ENCODE assay signal across 13 cellular contexts in genomic region chr11:1834132-1834610, GRCh38. TPM values are rescaled to one million over a fixed set of nuclear protein-coding genes. Genes with fewer than 3 reads are reported as not detected.
DNase-seq lines count a peak whose midpoint lies in the region; ATAC-seq and TF ChIP-seq lines count a peak whose summit lies in the region.
"Had no signal": no experiment of that assay in that cellular context is flagged by ENCODE, and none has a peak within 500 bp of the region (broad histone marks: within the 10 kb centered on the region; RNA-seq: fewer than 3 reads in every experiment).

No MANE protein-coding gene starts in this region.

- no peak for DNase-seq in Panc1 (ENCODE audit: low read depth, low spot score)
- DNase-seq in kidney tubule cell (ENCODE audit: low spot score) = peak; percentile 85
- DNase-seq in type B pancreatic cell (ENCODE audit: extremely low spot score, unreplicated experiment) = no peak
- no peak for DNase-seq in H4 (ENCODE audit: low spot score)
- DNase-seq in activated CD4-positive, alpha-beta T cell treated with anti-CD3 and anti-CD28 coated beads, Interleukin-2, amount 50 U/mL, for 48 hours = no peak
- DNase-seq in stimulated activated naive CD4-positive, alpha-beta T cell (lab: John Stamatoyannopoulos, UW) = no peak
- DNase-seq: activated CD4-positive, alpha-beta memory T cell treated with anti-CD3 and anti-CD28 coated beads, Interleukin-2, amount 10 ng/mL, durations not matched to agents 7 days and 5 days; DMS 273 treated with DMSO at 0.1 percent for 48 hours; NCI-H1105 treated with DMSO at 0.1 percent for 48 hours had no signal

- BruUV-seq in Panc1 (replicated peaks; lab: Mats Ljungman, UMichigan) = no TSS peak

- H3K4me1 Mint-ChIP-seq in type B pancreatic cell (ENCODE audit: unreplicated experiment) = peaks cover 4% of the 10 kb centered on the region
- H3K4me1 Mint-ChIP-seq: stimulated activated effector memory CD8-positive, alpha-beta T cell treated with anti-CD3 and anti-CD28 coated beads, Interleukin-12 subunit alpha, Interleukin-12 subunit beta, amount 100 ng/mL, for 72 hours had no signal

- peak overlapping the region; percentile 70 for H3K4me3 Mint-ChIP-seq in type B pancreatic cell
- H3K4me3 Mint-ChIP-seq: activated CD4-positive, alpha-beta memory T cell treated with anti-CD3 and anti-CD28 coated beads, Interleukin-2, amount 10 ng/mL, durations not matched to agents 7 days and 5 days; activated naive CD8-positive, alpha-beta T cell; dendritic cell treated with granulocyte-macrophage colony-stimulating factor and Interleukin-4, amounts not matched to agents 40 ng/mL and 50 ng/mL, for 4 days; stimulated activated effector memory CD8-positive, alpha-beta T cell treated with anti-CD3 and anti-CD28 coated beads, Interleukin-12 subunit alpha, Interleukin-12 subunit beta, amount 100 ng/mL, for 72 hours had no signal

- H3K36me3 ChIP-seq in Panc1 (ENCODE audit: control insufficient read depth, insufficient read depth, low read length) = no peaks in the 10 kb centered on the region

- H3K9me3 ChIP-seq in Panc1 (ENCODE audit: control insufficient read depth, insufficient read depth, low read depth, low read length) = no peaks in the 10 kb centered on the region

- in situ Hi-C loops in Panc1 (cut with HindIII; ENCODE audit: low pct_unique_long_range_greater_than_20kb, low sequenced_read_pairs) = no loop called here

- intact Hi-C loops in Panc1 (cut with micrococcal nuclease; ENCODE audit: unreplicated experiment) = loop anchor here (5.0 kb wide), 1 partner anchor 72 kb away; the partner anchor contains the start of gene CTSD

- peaks cover 73% of the 10 kb centered on the region for H3K4me1 ChIP-seq in Panc1 (ENCODE audit: control insufficient read depth, insufficient read depth, low read length)

- H3K27me3 ChIP-seq in Panc1 (ENCODE audit: control insufficient read depth, insufficient read depth, low read length) = no peaks in the 10 kb centered on the region

- H3K27ac ChIP-seq in Panc1 (ENCODE audit: low read length) = peak overlapping the region; percentile 99

- H3K9me3 Mint-ChIP-seq in type B pancreatic cell = no peaks in the 10 kb centered on the region
- H3K9me3 Mint-ChIP-seq: activated CD4-positive, alpha-beta memory T cell treated with anti-CD3 and anti-CD28 coated beads, Interleukin-2, amount 10 ng/mL, durations not matched to agents 7 days and 5 days; dendritic cell treated with granulocyte-macrophage colony-stimulating factor and Interleukin-4, amounts not matched to agents 40 ng/mL and 50 ng/mL, for 4 days; stimulated activated effector memory CD8-positive, alpha-beta T cell treated with anti-CD3 and anti-CD28 coated beads, Interleukin-12 subunit alpha, Interleukin-12 subunit beta, amount 100 ng/mL, for 72 hours had no signal

- CTCF ChIA-PET in Panc1 (lab: Charles Lee) = interaction anchor here (0.7 to 7.7 kb wide), 8 partner anchors 8 to 181 kb away, joined by 3 to 168 read pairs (median 6); partner anchors contain the start of gene TNNT3

- no peaks in the 10 kb centered on the region for H3K36me3 Mint-ChIP-seq in type B pancreatic cell
- H3K36me3 Mint-ChIP-seq: activated naive CD8-positive, alpha-beta T cell; stimulated activated effector memory CD8-positive, alpha-beta T cell treated with anti-CD3 and anti-CD28 coated beads, Interleukin-12 subunit alpha, Interleukin-12 subunit beta, amount 100 ng/mL, for 72 hours had no signal

- TF ChIP-seq CTCF in Panc1 (IDR thresholded peaks at IDR 0.05) = no peak
- no peak for TF ChIP-seq CTCF in type B pancreatic cell (conservative IDR thresholded peaks at IDR 0.05)

- H3K4me3 ChIP-seq in Panc1 (ENCODE audit: low read depth in 2 of 2, low read length in 2 of 2) = no peak overlapping the region

- POLR2A ChIA-PET in Panc1 (lab: Charles Lee) = interaction anchor here (0.6 kb wide), 1 partner anchor 117 kb away, joined by 4 read pairs; no protein-coding TSS in a partner anchor

- H3K27me3 Mint-ChIP-seq in type B pancreatic cell = no peaks in the 10 kb centered on the region

- ATAC-seq in Panc1 = no peak
- ATAC-seq: stimulated activated effector memory CD8-positive, alpha-beta T cell treated with anti-CD3 and anti-CD28 coated beads, Interleukin-12 subunit alpha, Interleukin-12 subunit beta, amount 100 ng/mL, for 72 hours had no signal

- peak overlapping the region; percentile 99 for H3K27ac Mint-ChIP-seq in type B pancreatic cell
- H3K27ac Mint-ChIP-seq: activated CD4-positive, alpha-beta memory T cell treated with anti-CD3 and anti-CD28 coated beads, Interleukin-2, amount 10 ng/mL, durations not matched to agents 7 days and 5 days; activated naive CD8-positive, alpha-beta T cell; dendritic cell treated with granulocyte-macrophage colony-stimulating factor and Interleukin-4, amounts not matched to agents 40 ng/mL and 50 ng/mL, for 4 days; stimulated activated effector memory CD8-positive, alpha-beta T cell treated with anti-CD3 and anti-CD28 coated beads, Interleukin-12 subunit alpha, Interleukin-12 subunit beta, amount 100 ng/mL, for 72 hours had no signal

RNA-seq across cellular contexts. Expression of gene SYT8, which starts 0.6 kb away (rescaled TPM):
- total RNA-seq in Panc1 (2021; ENCODE audit: unreplicated experiment) (3.5 TPM), type B pancreatic cell (ENCODE audit: low replicate concordance) (4.5 and 7.9 TPM in 2 replicates)
- polyA plus RNA-seq in Panc1 (2012; ENCODE audit: insufficient read length) = 1.9 TPM
- total RNA-seq in H4 (2014; rRNA removed; shearing (Covaris generic)) = not detected in 2 replicates
- total RNA-seq: activated CD4-positive, alpha-beta memory T cell treated with anti-CD3 and anti-CD28 coated beads, Interleukin-2, amount 10 ng/mL, durations not matched to agents 7 days and 5 days; T-helper 1 cell treated with Interleukin-12 subunit alpha and Interleukin-12 subunit beta and Interleukin-4 antibody, amounts not matched to agents 30 ng/mL and 1 ng/mL, for 36 hours had no signal

RNA-seq across cellular contexts. Expression of gene TNNI2, which starts 4.6 kb away (rescaled TPM):
- total RNA-seq in Panc1 (2021; ENCODE audit: unreplicated experiment) = 0.46 TPM
- polyA plus RNA-seq in Panc1 (2012; ENCODE audit: insufficient read length) = 0.64 TPM
- 1.7 and 3.9 TPM in 2 replicates for total RNA-seq in type B pancreatic cell (ENCODE audit: low replicate concordance)
- total RNA-seq in H4 (2014; rRNA removed; shearing (Covaris generic)) = not detected in 2 replicates
- total RNA-seq: T-helper 1 cell treated with Interleukin-12 subunit alpha and Interleukin-12 subunit beta and Interleukin-4 antibody, amounts not matched to agents 30 ng/mL and 1 ng/mL, for 36 hours had no signal

RNA-seq across cellular contexts. Expression of gene LSP1, which starts 18.7 kb away (rescaled TPM):
- total RNA-seq in Panc1 (2021; ENCODE audit: unreplicated experiment) (0.90 TPM), type B pancreatic cell (ENCODE audit: low replicate concordance) (0.50 and 0.53 TPM in 2 replicates)
- 1.3 TPM for polyA plus RNA-seq in Panc1 (2012; ENCODE audit: insufficient read length)
- total RNA-seq in H4 (2014; rRNA removed; shearing (Covaris generic)) = 3.3 TPM in 2 replicates

RNA-seq across cellular contexts. Expression of gene PRR33, which starts 57.5 kb away (rescaled TPM):
- total RNA-seq in Panc1 (2021; ENCODE audit: unreplicated experiment) (not detected), type B pancreatic cell (ENCODE audit: low replicate concordance) (not detected in 2 replicates)
- not detected for polyA plus RNA-seq in Panc1 (2012; ENCODE audit: insufficient read length)
- total RNA-seq in H4 (2014; rRNA removed; shearing (Covaris generic)) = not detected in 2 replicates
- total RNA-seq: T-helper 1 cell treated with Interleukin-12 subunit alpha and Interleukin-12 subunit beta and Interleukin-4 antibody, amounts not matched to agents 30 ng/mL and 1 ng/mL, for 36 hours had no signal
